In the genomic region with DNA sequence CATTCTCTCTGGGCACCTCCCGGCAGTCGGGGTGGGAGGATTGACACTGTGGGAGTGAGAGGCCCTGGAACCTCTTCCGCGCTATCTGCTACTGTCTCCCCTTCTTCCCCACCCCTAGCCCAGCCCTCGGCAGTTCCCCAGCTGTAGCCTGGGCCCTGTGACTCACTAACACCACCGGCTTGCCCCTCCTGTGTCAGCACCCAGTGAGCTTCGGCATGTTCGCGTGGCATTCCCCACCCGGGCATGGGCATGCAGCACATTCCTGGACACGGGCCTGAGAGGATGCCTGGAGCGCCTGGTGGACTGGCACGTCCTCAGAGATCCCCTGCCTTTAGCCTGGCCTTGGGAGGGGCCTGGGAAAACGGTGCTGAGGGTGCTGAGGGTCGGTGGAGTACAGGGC, we compare ENCODE assay signal across 9 cellular contexts. TPM values are rescaled to one million over a fixed set of nuclear protein-coding genes. Genes with fewer than 3 reads are reported as not detected.
DNase-seq lines count a peak whose midpoint lies in the region; ATAC-seq, FAIRE-seq and TF ChIP-seq lines count a peak whose summit lies in the region.
"Had no signal": no experiment of that assay in that cellular context is flagged by ENCODE, and none has a peak within 500 bp of the region (broad histone marks: within the 10 kb centered on the region; RNA-seq: fewer than 3 reads in every experiment).

No MANE protein-coding gene starts in this region.

- TF ChIP-seq EP300 in K562 (IDR thresholded peaks at IDR 0.05; ENCODE audit: low read length) = no peak
- no peak for TF ChIP-seq EP300 in stomach (IDR thresholded peaks at IDR 0.05)

- in situ Hi-C loops in K562 (cut with MboI) = no loop called here

- H3K27ac ChIP-seq in K562 (ENCODE audit: extremely low read depth, low read depth, low read length) (no peak overlapping the region), layer of hippocampus (ENCODE audit: low read depth, low read length) (peak overlapping the region; percentile 97), stomach (peak overlapping the region; percentile 76 to 85 (median 82))

- H3K4me3 ChIP-seq in HFF-Myc (replicated peaks; ENCODE audit: low read depth, low read length) = peak overlapping the region; percentile 57
- H3K4me3 ChIP-seq in K562 = no peak overlapping the region
- H3K4me3 ChIP-seq in stomach = peak overlapping the region; percentile 62 to 71 (median 68)

- 0% methylated on average over 15 of the region's 15 CpGs for WGBS in K562 (ENCODE audit: insufficient coverage, low coverage, missing lambda C conversion rate)
- WGBS in stomach, 5 donors = 8 to 36% (median 30%) methylated on average over 11 to 15 of the region's 15 CpGs

- no peak overlapping the region for H3K4me3 Mint-ChIP-seq in stimulated activated memory B cell treated with anti-CD40 and anti-IgM and Interleukin-4, amounts not matched to agents 10 μg/mL and 1 μg/mL and 100 μg/mL, for 72 hours

- POLR2A ChIA-PET in K562 (lab: Yijun Ruan, JAX) = no interaction called here

- H3K27ac Mint-ChIP-seq in stimulated activated memory B cell treated with anti-CD40 and anti-IgM and Interleukin-4, amounts not matched to agents 10 μg/mL and 1 μg/mL and 100 μg/mL, for 72 hours = no peak overlapping the region

- no peak for FAIRE-seq in K562 (lab: Jason Lieb, UNC)

- H3K4me1 Mint-ChIP-seq in stimulated activated memory B cell treated with anti-CD40 and anti-IgM and Interleukin-4, amounts not matched to agents 10 μg/mL and 1 μg/mL and 100 μg/mL, for 72 hours = peaks cover 9% of the 10 kb centered on the region

- H3K36me3 Mint-ChIP-seq in stimulated activated memory B cell treated with anti-CD40 and anti-IgM and Interleukin-4, amounts not matched to agents 10 μg/mL and 1 μg/mL and 100 μg/mL, for 72 hours = no peaks in the 10 kb centered on the region

- peaks cover 18% of the 10 kb centered on the region for H3K27me3 Mint-ChIP-seq in stimulated activated memory B cell treated with anti-CD40 and anti-IgM and Interleukin-4, amounts not matched to agents 10 μg/mL and 1 μg/mL and 100 μg/mL, for 72 hours

- TF ChIP-seq CTCF in HFF-Myc (IDR thresholded peaks at IDR 0.05; ENCODE audit: low read depth, low read length, missing control alignments) (no peak), K562 (IDR thresholded peaks at IDR 0.05 in 2 of 3, conservative IDR thresholded peaks at IDR 0.05 in 1 of 3; ENCODE audit: insufficient read depth in 2 of 3, low read depth in 1 of 3, low read length in 3 of 3) (no peak), stomach (IDR thresholded peaks at IDR 0.05) (no peak)

- H3K4me2 ChIP-seq in K562 (ENCODE audit: insufficient read depth, low read length) = no peak overlapping the region

- ATAC-seq in K562 (peak; percentile 19; the same call in 1 of the 3 replicates), GM19463 (IDR thresholded peaks at IDR 0.05; ENCODE audit: unreplicated experiment) (no peak)
- no peak for ATAC-seq in stimulated activated memory B cell treated with anti-CD40 and anti-IgM and Interleukin-4, amounts not matched to agents 10 μg/mL and 1 μg/mL and 100 μg/mL, for 72 hours

- H3K9ac ChIP-seq in K562 (ENCODE audit: insufficient read depth in 1 of 2, low read depth in 2 of 2, low read length in 2 of 2) = no peak overlapping the region

- no peaks in the 10 kb centered on the region for H3K9me3 ChIP-seq in K562 (replicated peaks; ENCODE audit: control insufficient read depth, insufficient read depth, low read depth, low read length)
- no peaks in the 10 kb centered on the region for H3K9me3 ChIP-seq in stomach

- peaks cover 7% of the 10 kb centered on the region; the same call in 1 of the 2 replicates for H4K20me1 ChIP-seq in K562 (replicated peaks; ENCODE audit: control insufficient read depth, insufficient read depth, low read length)

- intact Hi-C loops in K562 (cut with micrococcal nuclease) (no loop called here), stomach (cut with DNase I; ENCODE audit: low total_unique reads) (no loop called here)

- H3K79me2 ChIP-seq in K562 (ENCODE audit: control insufficient read depth, insufficient read depth, low read length) = no peaks in the 10 kb centered on the region

- CTCF ChIA-PET in K562 (lab: Yijun Ruan, JAX; ENCODE audit: low intra/inter-chr PET ratio) = no interaction called here

- H3K27me3 ChIP-seq in K562 (ENCODE audit: control insufficient read depth in 2 of 2, insufficient read depth in 2 of 2, low read length in 2 of 2) (peaks cover 40 to 76% of the 10 kb centered on the region in 2 experiments), layer of hippocampus (ENCODE audit: control insufficient read depth, insufficient read depth, low read length) (no peaks in the 10 kb centered on the region), stomach (peaks cover 0 to 5% (median 0%) of the 10 kb centered on the region in 3 donors)

- TF ChIP-seq RAD21 in K562 (CRISPR knock-in tag; conservative IDR thresholded peaks at IDR 0.05 in 1 of 2, IDR thresholded peaks at IDR 0.05 in 1 of 2) = no peak

- H3K36me3 ChIP-seq in K562 (ENCODE audit: control insufficient read depth, insufficient read depth, low read length) = no peaks in the 10 kb centered on the region
- H3K36me3 ChIP-seq in stomach = no peaks in the 10 kb centered on the region

- BruUV-seq in K562 (replicated peaks; lab: Mats Ljungman, UMichigan) = no TSS peak

- no peak for DNase-seq in HFF-Myc (ENCODE audit: extremely low read depth, low read depth)
- peak in 2 of 4 experiments; percentile 43 to 49 for DNase-seq in K562 (ENCODE audit: extremely low read depth in 1 of 4, low spot score in 3 of 4)
- peak; percentile 38 for DNase-seq in stomach
- DNase-seq in HPDE6-E6E7 (ENCODE audit: extremely low spot score) = no peak
- no peak for DNase-seq in NCI-H510A (lab: John Stamatoyannopoulos, UW)
- DNase-seq: NCI-H446 treated with DMSO at 0.1 percent for 48 hours had no signal

- no peaks in the 10 kb centered on the region for H3K9me3 Mint-ChIP-seq in stimulated activated memory B cell treated with anti-CD40 and anti-IgM and Interleukin-4, amounts not matched to agents 10 μg/mL and 1 μg/mL and 100 μg/mL, for 72 hours

- H3K4me1 ChIP-seq in K562 (replicated peaks in 1 of 2; ENCODE audit: control insufficient read depth in 2 of 2, insufficient read depth in 2 of 2, low read length in 2 of 2) = peaks cover 0 to 17% of the 10 kb centered on the region in 2 experiments; a peak in 2 of 5 replicates
- H3K4me1 ChIP-seq in stomach = peaks cover 14 to 63% (median 42%) of the 10 kb centered on the region in 4 donors

- H3K9me1 ChIP-seq in K562 (ENCODE audit: control insufficient read depth, insufficient read depth, low read length) = no peaks in the 10 kb centered on the region

- H2AFZ ChIP-seq in K562 (ENCODE audit: low read depth, low read length) = no peak overlapping the region

- TF ChIP-seq POLR2A in K562 (conservative IDR thresholded peaks at IDR 0.05) (no peak), stomach (IDR thresholded peaks at IDR 0.05) (no peak)

RNA-seq across cellular contexts. Expression of a gene that starts 1.3 kb away (rescaled TPM):
- total RNA-seq in K562 (2011; cell fraction: chromatin; rRNA removed; ENCODE audit: low replicate concordance) = 0.63 and 3.1 TPM in 2 replicates
- 0.92 and 1.2 TPM in 2 replicates for total RNA-seq in K562 (2011; cell fraction: nucleolus; rRNA removed)
- 1.0 and 1.7 TPM in 2 replicates for total RNA-seq in K562 (2011; cell fraction: nucleoplasm; rRNA removed)
- 0.05 TPM in 1 of 2 replicates, not detected in the other for total RNA-seq in K562 (2014; rRNA removed)
- total RNA-seq in K562 (2014; rRNA removed; fragmentation: Illumina TruSeq; extraction: Trizol) = 0.07 TPM in 1 of 2 replicates, not detected in the other
- 0.23 and 0.69 TPM in 2 replicates for total RNA-seq in K562 (2015; rRNA removed; fragmentation: Illumina TruSeq; extraction: Trizol)
- total RNA-seq in K562 (2021) = 0.34 and 0.44 TPM in 2 replicates
- 0.17 and 0.20 TPM in 2 replicates for polyA plus RNA-seq in K562 (2011; rRNA removed)
- 0.06 and 0.25 TPM in 2 replicates for polyA plus RNA-seq in K562 (2011; cell fraction: cytosol; rRNA removed)
- 0.51 and 1.9 TPM in 2 replicates for polyA plus RNA-seq in K562 (2011; cell fraction: nucleus; rRNA removed)
- 0.46 and 1.4 TPM in 2 replicates for polyA plus RNA-seq in K562 (2012)
- polyA plus RNA-seq in K562 (2014; fragmentation: Illumina TruSeq; extraction: Trizol) = 0.51 and 0.61 TPM in 2 replicates
- polyA plus RNA-seq in K562 (2014; fragmentation: Nextera tagmentation; extraction: Ambion mirVana) = not detected
- polyA plus RNA-seq in K562 (2014; rRNA removed) = 0.08 and 0.19 TPM in 2 replicates
- polyA minus RNA-seq in K562 (2011; rRNA and poly(A)+ RNA removed) = 0.18 and 0.28 TPM in 2 replicates
- not detected in 2 replicates for polyA minus RNA-seq in K562 (2011; cell fraction: cytosol; rRNA and poly(A)+ RNA removed)
- 0.56 and 1.6 TPM in 2 replicates for polyA minus RNA-seq in K562 (2011; cell fraction: nucleus; rRNA and poly(A)+ RNA removed)
- 100 to 1,000 TPM in 1 of 5 donors, 10 to 100 TPM in 3, 1 to 10 TPM in 1; 3.7 to 174 (median 57.2) TPM for total RNA-seq in stomach
- 10 to 100 TPM; 17.2 to 34.8 (median 22.0) TPM for polyA plus RNA-seq in stomach

RNA-seq across cellular contexts. Expression of a gene that starts 49.9 kb away (rescaled TPM):
- total RNA-seq in K562 (2011; cell fraction: chromatin; rRNA removed; ENCODE audit: low replicate concordance) = 5.4 and 17.4 TPM in 2 replicates
- total RNA-seq in K562 (2011; cell fraction: nucleolus; rRNA removed) = 5.8 and 9.7 TPM in 2 replicates
- total RNA-seq in K562 (2011; cell fraction: nucleoplasm; rRNA removed) = 7.8 and 9.5 TPM in 2 replicates
- total RNA-seq in K562 (2014; rRNA removed) = 0.37 and 0.73 TPM in 2 replicates
- 0.73 and 1.1 TPM in 2 replicates for total RNA-seq in K562 (2014; rRNA removed; fragmentation: Illumina TruSeq; extraction: Trizol)
- 0.45 and 0.47 TPM in 2 replicates for total RNA-seq in K562 (2015; rRNA removed; fragmentation: Illumina TruSeq; extraction: Trizol)
- 0.83 and 1.0 TPM in 2 replicates for total RNA-seq in K562 (2021)
- polyA plus RNA-seq in K562 (2011; rRNA removed) = 3.4 and 5.9 TPM in 2 replicates
- 2.6 and 3.6 TPM in 2 replicates for polyA plus RNA-seq in K562 (2011; cell fraction: cytosol; rRNA removed)
- 7.5 and 19.7 TPM in 2 replicates for polyA plus RNA-seq in K562 (2011; cell fraction: nucleus; rRNA removed)
- 1.2 and 3.3 TPM in 2 replicates for polyA plus RNA-seq in K562 (2012)
- 1.2 and 1.6 TPM in 2 replicates for polyA plus RNA-seq in K562 (2014; fragmentation: Illumina TruSeq; extraction: Trizol)
- polyA plus RNA-seq in K562 (2014; fragmentation: Nextera tagmentation; extraction: Ambion mirVana) = under 1 TPM; 0.10 to 0.17 TPM
- polyA plus RNA-seq in K562 (2014; rRNA removed) = 0.84 and 1.3 TPM in 2 replicates
- polyA minus RNA-seq in K562 (2011; rRNA and poly(A)+ RNA removed) = 3.0 and 5.2 TPM in 2 replicates
- 0.55 and 1.3 TPM in 2 replicates for polyA minus RNA-seq in K562 (2011; cell fraction: cytosol; rRNA and poly(A)+ RNA removed)
- 3.4 and 4.8 TPM in 2 replicates for polyA minus RNA-seq in K562 (2011; cell fraction: nucleus; rRNA and poly(A)+ RNA removed)
- total RNA-seq in stomach = under 1 TPM in 1 of 5 donors, not detected in 4; 0.37 TPM
- polyA plus RNA-seq in stomach = under 1 TPM in 1 of 3 donors, not detected in 2; 0.43 TPM
